In the genomic region with DNA sequence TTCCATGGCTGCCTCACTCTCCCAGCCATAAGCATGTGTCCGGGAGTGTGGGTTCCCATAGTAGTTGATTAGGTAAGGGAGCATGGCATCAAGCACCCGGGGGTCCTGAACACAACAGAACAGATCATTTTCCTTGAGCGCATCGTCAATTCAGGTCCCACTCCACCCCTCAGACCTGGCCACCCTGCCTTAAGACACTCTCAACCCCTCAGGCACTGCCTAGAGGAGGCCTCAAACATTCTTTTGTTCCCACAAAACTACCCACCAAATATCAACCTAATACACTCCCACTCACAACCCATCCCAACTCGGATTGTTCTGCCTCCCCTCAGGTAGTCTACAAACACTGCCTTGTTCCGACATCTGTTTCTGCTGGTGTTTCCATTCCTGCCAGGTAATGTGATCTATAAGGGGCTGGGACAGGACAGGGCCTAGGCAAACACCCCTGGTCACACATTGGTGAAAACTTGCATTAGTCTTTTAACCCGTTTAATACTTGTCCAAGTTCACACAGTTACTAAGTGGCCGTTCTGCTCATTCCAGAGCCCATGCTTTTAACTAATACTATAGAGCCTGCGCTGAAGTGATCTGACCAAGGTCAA, we compare ENCODE assay signal across 9 cellular contexts. TPM values are rescaled to one million over a fixed set of nuclear protein-coding genes. Genes with fewer than 3 reads are reported as not detected.
DNase-seq lines count a peak whose midpoint lies in the region; ATAC-seq and TF ChIP-seq lines count a peak whose summit lies in the region.
"Had no signal": no experiment of that assay in that cellular context is flagged by ENCODE, and none has a peak within 500 bp of the region (broad histone marks: within the 10 kb centered on the region; RNA-seq: fewer than 3 reads in every experiment).

No MANE protein-coding gene starts in this region.

- peaks cover 29% of the 10 kb centered on the region for H3K4me1 Mint-ChIP-seq in T-helper 1 cell treated with Interleukin-12 subunit alpha and Interleukin-12 subunit beta and Interleukin-4 antibody, amounts not matched to agents 30 μg/mL and 1 μg/mL, for 36 hours (ENCODE audit: low read depth)
- H3K4me1 Mint-ChIP-seq in activated B cell treated with CpG ODN at 0.5 μM for 24 hours: peaks cover 27% of the 10 kb centered on the region

- peaks cover 12% of the 10 kb centered on the region for H4K20me1 ChIP-seq in smooth muscle cell (ENCODE audit: low read depth)

- peak overlapping the region; percentile 87 for H3K4me3 Mint-ChIP-seq in T-helper 1 cell treated with Interleukin-12 subunit alpha and Interleukin-12 subunit beta and Interleukin-4 antibody, amounts not matched to agents 30 μg/mL and 1 μg/mL, for 36 hours
- peak overlapping the region; percentile 97 for H3K4me3 Mint-ChIP-seq in activated B cell treated with CpG ODN at 0.5 μM for 24 hours

- no peak overlapping the region for H3K9ac ChIP-seq in smooth muscle cell (ENCODE audit: low read depth)

- no peak for ATAC-seq in activated B cell treated with CpG ODN at 0.5 μM for 24 hours (ENCODE audit: low read depth)

- TF ChIP-seq CTCF in activated B cell treated with CpG ODN at 0.5 μM for 24 hours (IDR thresholded peaks at IDR 0.05) (no peak), smooth muscle cell (IDR thresholded peaks at IDR 0.05; ENCODE audit: borderline replicate concordance, insufficient read depth, poor library complexity, severe bottlenecking) (no peak), uterus (IDR thresholded peaks at IDR 0.05) (no peak)

- H2AFZ ChIP-seq in smooth muscle cell (ENCODE audit: low read depth): no peak overlapping the region

- H3K9me3 ChIP-seq in smooth muscle cell (replicated peaks; ENCODE audit: low read depth): no peaks in the 10 kb centered on the region
- no peaks in the 10 kb centered on the region for H3K9me3 ChIP-seq in uterus

- peaks cover 25% of the 10 kb centered on the region for H3F3A ChIP-seq in smooth muscle cell (ENCODE audit: low read depth)

- 89% methylated on average over 9 of the region's 9 CpGs for WGBS in smooth muscle cell (ENCODE audit: low lambda C conversion rate)

- POLR2A ChIA-PET in activated B cell treated with CpG ODN at 0.5 μM for 24 hours (lab: Charles Lee): no interaction called here

- no peak for TF ChIP-seq POLR2A in uterus (IDR thresholded peaks at IDR 0.05)

- peaks cover 31% of the 10 kb centered on the region for H3K36me3 Mint-ChIP-seq in T-helper 1 cell treated with Interleukin-12 subunit alpha and Interleukin-12 subunit beta and Interleukin-4 antibody, amounts not matched to agents 30 μg/mL and 1 μg/mL, for 36 hours (ENCODE audit: low read depth)
- H3K36me3 Mint-ChIP-seq in activated B cell treated with CpG ODN at 0.5 μM for 24 hours (ENCODE audit: low read depth): peaks cover 65% of the 10 kb centered on the region

- H3K4me1 ChIP-seq in smooth muscle cell (ENCODE audit: low read depth) (peaks cover 10% of the 10 kb centered on the region), uterus (peaks cover 0 to 14% of the 10 kb centered on the region in 2 donors)

- intact Hi-C loops in activated B cell treated with CpG ODN at 0.5 μM for 24 hours (cut with micrococcal nuclease) (loop anchor here (2.0 to 10.0 kb wide), 2 partner anchors 17 to 187 kb away; no protein-coding TSS in a partner anchor), uterus (cut with DNase I; ENCODE audit: low total_unique reads) (no loop called here)

- H3K79me2 ChIP-seq in smooth muscle cell (ENCODE audit: low read depth): peaks cover 9% of the 10 kb centered on the region

- DNase-seq in T-helper 1 cell (no peak), activated B cell treated with CpG ODN at 0.5 μM for 24 hours (no peak), smooth muscle cell (lab: John Stamatoyannopoulos, UW; ENCODE audit: unreplicated experiment) (no peak), uterus (no peak), NCI-H524 treated with DMSO at 0.1 percent for 48 hours (lab: John Stamatoyannopoulos, UW) (no peak), iPS-NIHi11 (ENCODE audit: low spot score) (no peak)
- DNase-seq: effector CD8-positive, alpha-beta T cell had no signal

- H3K27ac ChIP-seq in smooth muscle cell (ENCODE audit: low read depth): no peak overlapping the region
- peak overlapping the region in 1 of 2 donors; percentile 82 for H3K27ac ChIP-seq in uterus

- no peaks in the 10 kb centered on the region for H3K9me3 Mint-ChIP-seq in T-helper 1 cell treated with Interleukin-12 subunit alpha and Interleukin-12 subunit beta and Interleukin-4 antibody, amounts not matched to agents 30 μg/mL and 1 μg/mL, for 36 hours
- H3K9me3 Mint-ChIP-seq in activated B cell treated with CpG ODN at 0.5 μM for 24 hours: no peaks in the 10 kb centered on the region

- H3K27me3 Mint-ChIP-seq in T-helper 1 cell treated with Interleukin-12 subunit alpha and Interleukin-12 subunit beta and Interleukin-4 antibody, amounts not matched to agents 30 μg/mL and 1 μg/mL, for 36 hours (ENCODE audit: low read depth): no peaks in the 10 kb centered on the region
- no peaks in the 10 kb centered on the region for H3K27me3 Mint-ChIP-seq in activated B cell treated with CpG ODN at 0.5 μM for 24 hours

- no peaks in the 10 kb centered on the region for H3K27me3 ChIP-seq in smooth muscle cell (ENCODE audit: low read depth)
- no peaks in the 10 kb centered on the region for H3K27me3 ChIP-seq in uterus

- H3K4me2 ChIP-seq in smooth muscle cell: peak overlapping the region; percentile 93

- CTCF ChIA-PET in activated B cell treated with CpG ODN at 0.5 μM for 24 hours (lab: Charles Lee): no interaction called here

- H3K27ac Mint-ChIP-seq in T-helper 1 cell treated with Interleukin-12 subunit alpha and Interleukin-12 subunit beta and Interleukin-4 antibody, amounts not matched to agents 30 μg/mL and 1 μg/mL, for 36 hours: peak overlapping the region; percentile 85
- H3K27ac Mint-ChIP-seq in activated B cell treated with CpG ODN at 0.5 μM for 24 hours: peak overlapping the region; percentile 38

- H3K4me3 ChIP-seq in iPS-11a (ENCODE audit: low read depth, low read length) (peak overlapping the region; percentile 99), smooth muscle cell (peak overlapping the region; percentile 81), uterus (peak overlapping the region in 1 of 2 donors; percentile 94)

- no peaks in the 10 kb centered on the region for H3K36me3 ChIP-seq in smooth muscle cell (ENCODE audit: low read depth)
- H3K36me3 ChIP-seq in uterus: no peaks in the 10 kb centered on the region

RNA-seq across cellular contexts. Expression of gene NFS1, which starts 1.4 kb away (rescaled TPM):
- total RNA-seq in activated B cell treated with CpG ODN at 0.5 μM for 24 hours: 27.1 and 30.6 TPM in 2 replicates
- 25.3 and 40.1 TPM in 2 replicates for total RNA-seq in smooth muscle cell
- 35.1 and 40.3 TPM in 2 replicates for polyA plus RNA-seq in smooth muscle cell
- 10 to 100 TPM in 3 of 4 donors, 1 to 10 TPM in 1; 9.1 to 35.4 (median 20.4) TPM for total RNA-seq in uterus

RNA-seq across cellular contexts. Expression of gene ROMO1, which starts 1.4 kb away (rescaled TPM):
- 96.8 and 131 TPM in 2 replicates for total RNA-seq in activated B cell treated with CpG ODN at 0.5 μM for 24 hours
- total RNA-seq in smooth muscle cell: 252 and 523 TPM in 2 replicates
- 694 and 771 TPM in 2 replicates for polyA plus RNA-seq in smooth muscle cell
- 100 to 1,000 TPM in 2 of 4 donors, 10 to 100 TPM in 2; 69.3 to 492 (median 171) TPM for total RNA-seq in uterus

RNA-seq across cellular contexts. Expression of gene CPNE1, which starts 33.1 kb away (rescaled TPM):
- 234 and 264 TPM in 2 replicates for total RNA-seq in activated B cell treated with CpG ODN at 0.5 μM for 24 hours
- total RNA-seq in smooth muscle cell: 111 and 140 TPM in 2 replicates
- polyA plus RNA-seq in smooth muscle cell: 156 TPM in 2 replicates
- total RNA-seq in uterus: 100 to 1,000 TPM in 3 of 4 donors, 10 to 100 TPM in 1; 86.8 to 295 (median 142) TPM

RNA-seq across cellular contexts. Expression of gene RBM12, which starts 33.1 kb away (rescaled TPM):
- total RNA-seq in activated B cell treated with CpG ODN at 0.5 μM for 24 hours (129 and 139 TPM in 2 replicates), smooth muscle cell (34.0 and 44.2 TPM in 2 replicates), uterus (100 to 1,000 TPM in 1 of 4 donors, 10 to 100 TPM in 2, 1 to 10 TPM in 1; 9.5 to 105 (median 54.4) TPM)
- 11.5 and 14.5 TPM in 2 replicates for polyA plus RNA-seq in smooth muscle cell

RNA-seq across cellular contexts. Expression of gene RBM39, which starts 44.3 kb away (rescaled TPM):
- total RNA-seq in activated B cell treated with CpG ODN at 0.5 μM for 24 hours: 432 and 483 TPM in 2 replicates
- total RNA-seq in smooth muscle cell: 408 and 449 TPM in 2 replicates
- polyA plus RNA-seq in smooth muscle cell: 139 and 196 TPM in 2 replicates
- 100 to 1,000 TPM; 232 to 592 (median 389) TPM for total RNA-seq in uterus
